ENCODE assay signal across 22 cellular contexts in genomic region chr1:150179867-150180266, GRCh38.
"Had no signal": no experiment of that assay in that cellular context is flagged by ENCODE, and none has a peak within 500 bp of the region (broad histone marks: within the 10 kb centered on the region; RNA-seq: fewer than 3 reads in every experiment).

No MANE protein-coding gene starts in this region.

- H3K9me3 Mint-ChIP-seq: IgD-negative memory B cell had no signal

- H3K9ac ChIP-seq: SK-N-SH had no signal

- H3K27ac Mint-ChIP-seq: IgD-negative memory B cell had no signal

- H3K4me3 Mint-ChIP-seq: IgD-negative memory B cell had no signal

- DNase-seq: KBM-7, NCI-H1048, NCI-H1105, NCI-H1417, NCI-H1436 treated with DMSO at 0.1 percent for 48 hours, NCI-H1694, NCI-H187 treated with DMSO at 0.1 percent for 48 hours, NCI-H2081, NCI-H2107, NCI-H226, NCI-H446, NCI-H510A, NCI-H524 treated with DMSO at 0.1 percent for 48 hours, NCI-H69, NCI-H774, PC-3, SHP77, SK-N-SH, SW 1271 had no signal

- H3K4me2 ChIP-seq: SK-N-SH had no signal

- H3K27ac ChIP-seq: RWPE1 had no signal

- H3K9me3 ChIP-seq: SK-N-SH had no signal

- H3K4me1 Mint-ChIP-seq: IgD-negative memory B cell had no signal

- ATAC-seq: Panc1, PC-3 had no signal

- H3K27me3 Mint-ChIP-seq: IgD-negative memory B cell had no signal
